In the genomic region with DNA sequence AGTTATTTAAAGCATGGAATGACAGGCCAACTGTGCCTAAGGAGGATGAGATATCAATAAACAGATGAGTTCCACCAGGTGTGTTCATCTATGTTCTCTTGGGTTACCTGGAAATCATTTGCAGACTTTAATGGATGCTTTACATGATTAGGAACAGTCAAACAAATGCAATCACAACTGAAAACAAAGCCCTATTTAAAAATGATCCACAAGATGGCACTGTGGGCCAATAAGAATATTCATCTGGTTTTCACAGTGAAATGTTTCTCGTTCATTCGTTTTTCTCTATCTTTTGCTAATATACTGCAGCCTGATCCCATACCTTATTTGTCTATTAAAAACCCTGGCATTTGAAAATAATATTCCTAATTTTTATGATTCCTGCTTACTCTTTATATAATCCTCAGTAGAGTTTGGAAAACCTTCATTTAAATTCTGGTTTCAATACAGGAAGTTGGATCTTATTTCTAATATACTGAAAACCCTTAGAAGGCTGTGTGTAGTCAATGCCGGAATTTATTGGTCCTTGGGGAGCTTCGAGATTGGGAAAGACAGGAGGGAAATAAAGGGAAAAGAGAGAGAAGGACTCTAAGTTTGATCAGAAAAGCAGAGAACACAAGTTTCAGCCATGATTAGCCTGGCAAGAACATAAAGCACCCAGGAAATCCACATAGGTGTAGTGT, we compare ENCODE assay signal across 8 cellular contexts.
A peak's percentile ranks its signal among the peaks of the same experiment; 100 is the strongest.
DNase-seq lines count a peak whose midpoint lies in the region; ATAC-seq, FAIRE-seq and TF ChIP-seq lines count a peak whose summit lies in the region.

No MANE protein-coding gene starts in this region.

- TF ChIP-seq EP300 in K562 (IDR thresholded peaks at IDR 0.05; ENCODE audit: low read length), result no peak

- H3K4me3 ChIP-seq in GM06990 (replicated peaks; ENCODE audit: low read depth, low read length) (no peak overlapping the region), K562 (no peak overlapping the region), left lung (no peak overlapping the region), uterus (no peak overlapping the region)

- H3K36me3 ChIP-seq in GM06990 (ENCODE audit: control insufficient read depth, insufficient read depth, low read length) (no peaks in the 10 kb centered on the region), K562 (ENCODE audit: control insufficient read depth, insufficient read depth, low read length) (no peaks in the 10 kb centered on the region), left lung (no peaks in the 10 kb centered on the region), uterus (no peaks in the 10 kb centered on the region)

- no peak overlapping the region for H2AFZ ChIP-seq in K562 (ENCODE audit: low read depth, low read length)

- intact Hi-C loops in K562 (cut with micrococcal nuclease) (loop anchor here (1.0 to 5.0 kb wide), 3 partner anchors 153 to 1032 kb away; no protein-coding TSS in a partner anchor), left lung (cut with DNase I) (loop anchor here in 1 of 2 donors (10.0 kb wide), 2 partner anchors 155 to 1035 kb away; no protein-coding TSS in a partner anchor), uterus (cut with DNase I; ENCODE audit: low total_unique reads) (no loop called here)

- CTCF ChIA-PET in K562 (lab: Yijun Ruan, JAX; ENCODE audit: low intra/inter-chr PET ratio), result interaction anchor here (0.9 to 1.0 kb wide), 2 partner anchors 154 to 1035 kb away, joined by 3 to 4 read pairs; no protein-coding TSS in a partner anchor

- FAIRE-seq in K562 (lab: Jason Lieb, UNC), result no peak

- no peaks in the 10 kb centered on the region for H4K20me1 ChIP-seq in K562 (replicated peaks; ENCODE audit: control insufficient read depth, insufficient read depth, low read length)

- TF ChIP-seq RAD21 in K562 (CRISPR knock-in tag; conservative IDR thresholded peaks at IDR 0.05 in 1 of 2, IDR thresholded peaks at IDR 0.05 in 1 of 2), result peak; percentile 61 to 74

- H3K9me3 ChIP-seq in K562 (replicated peaks; ENCODE audit: control insufficient read depth, insufficient read depth, low read depth, low read length), result no peaks in the 10 kb centered on the region
- no peaks in the 10 kb centered on the region for H3K9me3 ChIP-seq in left lung
- H3K9me3 ChIP-seq in uterus, result no peaks in the 10 kb centered on the region

- H3K27ac ChIP-seq in K562 (ENCODE audit: extremely low read depth, low read depth, low read length) (no peak overlapping the region), left lung (no peak overlapping the region), uterus (no peak overlapping the region)

- TF ChIP-seq POLR2A in K562 (conservative IDR thresholded peaks at IDR 0.05) (no peak), uterus (IDR thresholded peaks at IDR 0.05) (no peak)

- no peak overlapping the region for H3K9ac ChIP-seq in K562 (ENCODE audit: insufficient read depth in 1 of 2, low read depth in 2 of 2, low read length in 2 of 2)

- ATAC-seq in K562 (peak; percentile 65; the same call in 2 of the 3 replicates), left lung (peak; percentile 78), GM21717 (IDR thresholded peaks at IDR 0.05; ENCODE audit: unreplicated experiment) (no peak)

- H3K79me2 ChIP-seq in K562 (ENCODE audit: control insufficient read depth, insufficient read depth, low read length), result no peaks in the 10 kb centered on the region

- WGBS in K562 (ENCODE audit: insufficient coverage, low coverage, missing lambda C conversion rate), result 0% methylated on average over 3 of the region's 4 CpGs

- TF ChIP-seq CTCF in GM06990 (IDR thresholded peaks at IDR 0.05; ENCODE audit: insufficient read depth, low read length, poor library complexity, severe bottlenecking) (peak; percentile 40), K562 (IDR thresholded peaks at IDR 0.05 in 2 of 3, conservative IDR thresholded peaks at IDR 0.05 in 1 of 3; ENCODE audit: insufficient read depth in 2 of 3, low read depth in 1 of 3, low read length in 3 of 3) (peak; percentile 45 to 71 (median 47); a peak in 4 of 6 replicates), left lung (IDR thresholded peaks at IDR 0.05) (peak; percentile 42 to 62), uterus (IDR thresholded peaks at IDR 0.05) (peak; percentile 70 to 78 (median 74))

- H3K4me1 ChIP-seq in K562 (replicated peaks in 1 of 2; ENCODE audit: control insufficient read depth in 2 of 2, insufficient read depth in 2 of 2, low read length in 2 of 2) (no peaks in the 10 kb centered on the region), left lung (no peaks in the 10 kb centered on the region), uterus (no peaks in the 10 kb centered on the region)

- POLR2A ChIA-PET in K562 (lab: Yijun Ruan, JAX), result no interaction called here

- no TSS peak for BruUV-seq in K562 (replicated peaks; lab: Mats Ljungman, UMichigan)

- in situ Hi-C loops in ACHN (cut with HindIII; ENCODE audit: low pct_ligation_motif_present, low pct_unique_long_range_greater_than_20kb, low sequenced_read_pairs) (no loop called here), K562 (cut with MboI) (loop anchor here (10.0 to 25.0 kb wide), 3 partner anchors 165 to 1165 kb away; no protein-coding TSS in a partner anchor)

- no peaks in the 10 kb centered on the region for H3K9me1 ChIP-seq in K562 (ENCODE audit: control insufficient read depth, insufficient read depth, low read length)

- no peaks in the 10 kb centered on the region for H3K27me3 ChIP-seq in GM06990 (replicated peaks; ENCODE audit: control insufficient read depth, insufficient read depth, low read length)
- no peaks in the 10 kb centered on the region for H3K27me3 ChIP-seq in K562 (ENCODE audit: control insufficient read depth in 2 of 2, insufficient read depth in 2 of 2, low read length in 2 of 2)
- H3K27me3 ChIP-seq in left lung, result peaks cover 0 to 16% of the 10 kb centered on the region in 2 donors
- H3K27me3 ChIP-seq in uterus, result no peaks in the 10 kb centered on the region

- DNase-seq in ACHN (peak; percentile 27), GM06990 (ENCODE audit: extremely low read depth, insufficient read length) (no peak), NCI-H1694 treated with DMSO at 0.1 percent for 48 hours (lab: John Stamatoyannopoulos, UW) (peak; percentile 17), K562 (ENCODE audit: extremely low read depth in 1 of 4, low spot score in 3 of 4) (peak in 3 of 4 experiments; percentile 12 to 34 (median 34)), left lung (no peak), uterus (no peak)
- no peak for DNase-seq in activated effector memory CD4-positive, alpha-beta T cell treated with Interleukin-2 at 50 U/mL for 16 hours

- H3K4me2 ChIP-seq in K562 (ENCODE audit: insufficient read depth, low read length), result no peak overlapping the region

TF ChIP-seq in K562, 482 proteins besides CTCF, POLR2A, EP300 and RAD21:
- TF ChIP-seq, protein P1, sequence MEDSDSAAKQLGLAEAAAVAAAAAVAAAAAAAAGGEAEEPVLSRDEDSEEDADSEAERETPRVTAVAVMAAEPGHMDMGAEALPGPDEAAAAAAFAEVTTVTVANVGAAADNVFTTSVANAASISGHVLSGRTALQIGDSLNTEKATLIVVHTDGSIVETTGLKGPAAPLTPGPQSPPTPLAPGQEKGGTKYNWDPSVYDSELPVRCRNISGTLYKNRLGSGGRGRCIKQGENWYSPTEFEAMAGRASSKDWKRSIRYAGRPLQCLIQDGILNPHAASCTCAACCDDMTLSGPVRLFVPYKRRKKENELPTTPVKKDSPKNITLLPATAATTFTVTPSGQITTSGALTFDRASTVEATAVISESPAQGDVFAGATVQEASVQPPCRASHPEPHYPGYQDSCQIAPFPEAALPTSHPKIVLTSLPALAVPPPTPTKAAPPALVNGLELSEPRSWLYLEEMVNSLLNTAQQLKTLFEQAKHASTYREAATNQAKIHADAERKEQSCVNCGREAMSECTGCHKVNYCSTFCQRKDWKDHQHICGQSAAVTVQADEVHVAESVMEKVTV (CRISPR knock-in tag; IDR thresholded peaks at IDR 0.05), result 0 out of 2 replicates have a peak, but pooled peaks have one; percentile 27
- TF ChIP-seq SMC3 (conservative IDR thresholded peaks at IDR 0.05; ENCODE audit: insufficient read depth, low read depth, low read length) (peak; percentile 44; the same call in 1 of the 2 replicates), TAF7 (tag; IDR thresholded peaks at IDR 0.05) (no peak)

Comparison
In these comparisons a context has a peak if more than half of its experiments do, and no peak if none do; other contexts are left out.
1. DNase-seq: peak in ACHN (single experiment), NCI-H1694 treated with DMSO at 0.1 percent for 48 hours (single experiment) and K562 (3 of 4); none in GM06990 (single experiment), left lung (0 of 2), uterus (0 of 2) and activated effector memory CD4-positive, alpha-beta T cell treated with Interleukin-2 at 50 U/mL for 16 hours (single experiment).
2. Peak in every context shown above with its lines, with median percentiles within 50 percentile points of each other: CTCF ChIP-seq.